11 cellular contexts compared by ENCODE assay signal in the genomic region with DNA sequence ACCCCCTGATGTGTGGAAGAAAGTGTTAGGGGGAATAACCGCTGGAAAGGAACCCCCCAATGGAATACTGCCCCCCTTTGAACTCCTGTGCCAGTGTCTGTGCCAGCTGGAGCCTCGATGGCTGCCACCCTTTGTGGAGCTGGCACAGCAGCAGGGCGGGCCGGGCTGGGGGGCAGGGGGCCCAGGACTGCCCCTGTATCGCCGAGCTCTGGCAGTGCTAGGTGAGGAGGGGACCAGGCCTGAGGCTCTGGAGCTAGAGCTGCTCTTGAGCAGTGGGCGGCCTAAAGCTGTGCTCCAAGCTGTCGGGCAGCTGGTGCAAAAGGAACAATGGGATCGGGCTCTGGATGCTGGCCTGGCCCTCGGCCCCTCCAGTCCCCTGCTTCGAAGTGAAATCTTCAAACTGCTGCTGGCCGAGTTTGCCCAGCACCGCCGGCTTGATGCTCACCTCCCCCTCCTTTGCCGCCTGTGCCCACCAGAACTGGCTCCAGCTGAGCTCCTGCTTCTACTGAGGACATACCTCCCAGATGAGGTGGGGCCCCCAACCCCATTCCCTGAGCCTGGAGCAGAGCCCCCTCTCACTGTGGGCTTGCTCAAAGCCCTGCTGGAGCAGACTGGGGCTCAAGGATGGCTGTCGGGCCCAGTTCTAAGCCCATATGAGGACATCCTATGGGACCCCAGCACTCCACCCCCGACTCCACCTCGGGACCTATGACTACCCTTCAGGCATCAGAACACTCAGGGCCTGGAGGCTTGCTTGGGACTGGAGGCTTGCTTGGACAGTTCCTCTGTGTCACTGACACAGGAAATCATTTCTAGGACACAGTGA. TPM values are rescaled to one million over a fixed set of nuclear protein-coding genes. Genes with fewer than 3 reads are reported as not detected.
A peak's percentile ranks its signal among the peaks of the same experiment; 100 is the strongest.
DNase-seq lines count a peak whose midpoint lies in the region; ATAC-seq and TF ChIP-seq lines count a peak whose summit lies in the region.
"Had no signal": no experiment of that assay in that cellular context is flagged by ENCODE, and none has a peak within 500 bp of the region (broad histone marks: within the 10 kb centered on the region; RNA-seq: fewer than 3 reads in every experiment).

No MANE protein-coding gene starts in this region.

- ATAC-seq in natural killer cell (no peak), HG02642 (IDR thresholded peaks at IDR 0.05; ENCODE audit: poor library complexity, unreplicated experiment) (no peak), left ventricle myocardium superior (no peak)
- no peak for ATAC-seq in natural killer cell treated with Interleukin-12 subunit alpha and Interleukin-12 subunit beta and Interleukin-15 and Interleukin-18, amount 100 ng/mL, for 72 hours

- DNase-seq in natural killer cell (no peak), kidney glomerular epithelial cell (lab: John Stamatoyannopoulos, UW) (no peak), left ventricle myocardium superior (no peak)
- DNase-seq in natural killer cell treated with Interleukin-12 subunit alpha and Interleukin-12 subunit beta and Interleukin-15 and Interleukin-18, amount 100 ng/mL, for 72 hours (ENCODE audit: low spot score): no peak
- no peak for DNase-seq in activated T-helper 2 cell treated with anti-CD3 and anti-CD28 coated beads, Interferon-gamma antibody, Interleukin-2, Interleukin-4, amounts not matched to agents 10 μg/mL and 5 μg/mL and 100 μg/mL, durations not matched to agents 14 hours and 24 hours and 36 hours (ENCODE audit: low spot score)
- DNase-seq in effector CD4-positive, alpha-beta T cell: no peak
- DNase-seq: NCI-H1694 treated with DMSO at 0.1 percent for 48 hours had no signal

- no peak overlapping the region for H3K9ac ChIP-seq in mucosa of rectum (ENCODE audit: low read depth in 1 of 2, low read length in 2 of 2)

- intact Hi-C loops in natural killer cell (cut with micrococcal nuclease) (no loop called here), left ventricle myocardium superior (cut with micrococcal nuclease) (no loop called here)
- intact Hi-C loops in activated T-helper 2 cell treated with anti-CD3 and anti-CD28 coated beads, Interferon-gamma antibody, Interleukin-2, Interleukin-4, amounts not matched to agents 10 μg/mL and 5 μg/mL and 100 μg/mL, durations not matched to agents 14 hours and 24 hours and 36 hours (cut with micrococcal nuclease): loop anchor here (5.0 kb wide), 1 partner anchor 250 kb away; a partner anchor contains a TSS

- no peaks in the 10 kb centered on the region for H3K27me3 ChIP-seq in mucosa of rectum (ENCODE audit: control insufficient read depth in 2 of 2, insufficient read depth in 2 of 2, low read length in 2 of 2)
- H3K27me3 ChIP-seq: esophagus muscularis mucosa, spleen had no signal

- H3K4me1 Mint-ChIP-seq in natural killer cell: peaks cover 21 to 33% of the 10 kb centered on the region in 2 donors
- H3K4me1 Mint-ChIP-seq in natural killer cell treated with Interleukin-12 subunit alpha and Interleukin-12 subunit beta and Interleukin-15 and Interleukin-18, amount 100 ng/mL, for 72 hours (ENCODE audit: low read depth in 2 of 2): peaks cover 16 to 28% of the 10 kb centered on the region in 2 donors
- H3K4me1 Mint-ChIP-seq in activated T-helper 2 cell treated with anti-CD3 and anti-CD28 coated beads, Interferon-gamma antibody, Interleukin-2, Interleukin-4, amounts not matched to agents 10 μg/mL and 5 μg/mL and 100 μg/mL, durations not matched to agents 14 hours and 24 hours and 36 hours (ENCODE audit: low read depth): peaks cover 21% of the 10 kb centered on the region

- H3K27ac Mint-ChIP-seq in natural killer cell: peak overlapping the region in 1 of 2 donors; percentile 38
- H3K27ac Mint-ChIP-seq in natural killer cell treated with Interleukin-12 subunit alpha and Interleukin-12 subunit beta and Interleukin-15 and Interleukin-18, amount 100 ng/mL, for 72 hours: peak overlapping the region in 1 of 2 donors; percentile 67
- H3K27ac Mint-ChIP-seq in activated T-helper 2 cell treated with anti-CD3 and anti-CD28 coated beads, Interferon-gamma antibody, Interleukin-2, Interleukin-4, amounts not matched to agents 10 μg/mL and 5 μg/mL and 100 μg/mL, durations not matched to agents 14 hours and 24 hours and 36 hours: no peak overlapping the region

- peak overlapping the region; percentile 81 to 85 for H3K4me3 ChIP-seq in mucosa of rectum (ENCODE audit: low read length in 2 of 2)

- no peak for TF ChIP-seq CTCF in natural killer cell (IDR thresholded peaks at IDR 0.05)

- peaks cover 7% of the 10 kb centered on the region in 2 donors for H3K36me3 ChIP-seq in mucosa of rectum (ENCODE audit: control insufficient read depth in 2 of 2, insufficient read depth in 2 of 2, low read length in 2 of 2)

- no peak overlapping the region for H3K27ac ChIP-seq in mucosa of rectum (ENCODE audit: low read depth in 2 of 2, low read length in 2 of 2)

- no peaks in the 10 kb centered on the region for H3K27me3 Mint-ChIP-seq in natural killer cell (ENCODE audit: low read depth in 2 of 2)
- H3K27me3 Mint-ChIP-seq in natural killer cell treated with Interleukin-12 subunit alpha and Interleukin-12 subunit beta and Interleukin-15 and Interleukin-18, amount 100 ng/mL, for 72 hours: no peaks in the 10 kb centered on the region
- no peaks in the 10 kb centered on the region for H3K27me3 Mint-ChIP-seq in activated T-helper 2 cell treated with anti-CD3 and anti-CD28 coated beads, Interferon-gamma antibody, Interleukin-2, Interleukin-4, amounts not matched to agents 10 μg/mL and 5 μg/mL and 100 μg/mL, durations not matched to agents 14 hours and 24 hours and 36 hours (ENCODE audit: low read depth)

- no peaks in the 10 kb centered on the region for H3K9me3 ChIP-seq in mucosa of rectum (ENCODE audit: control insufficient read depth in 2 of 2, low read length in 2 of 2)
- H3K9me3 ChIP-seq: esophagus muscularis mucosa, spleen had no signal

- H3K9me3 Mint-ChIP-seq in natural killer cell: no peaks in the 10 kb centered on the region
- no peaks in the 10 kb centered on the region for H3K9me3 Mint-ChIP-seq in natural killer cell treated with Interleukin-12 subunit alpha and Interleukin-12 subunit beta and Interleukin-15 and Interleukin-18, amount 100 ng/mL, for 72 hours
- no peaks in the 10 kb centered on the region for H3K9me3 Mint-ChIP-seq in activated T-helper 2 cell treated with anti-CD3 and anti-CD28 coated beads, Interferon-gamma antibody, Interleukin-2, Interleukin-4, amounts not matched to agents 10 μg/mL and 5 μg/mL and 100 μg/mL, durations not matched to agents 14 hours and 24 hours and 36 hours

- H3K4me1 ChIP-seq in mucosa of rectum (ENCODE audit: control insufficient read depth in 2 of 2, insufficient read depth in 2 of 2, low read length in 2 of 2): peaks cover 17 to 18% of the 10 kb centered on the region in 2 donors

- no peaks in the 10 kb centered on the region for H3K36me3 Mint-ChIP-seq in natural killer cell
- no peaks in the 10 kb centered on the region for H3K36me3 Mint-ChIP-seq in natural killer cell treated with Interleukin-12 subunit alpha and Interleukin-12 subunit beta and Interleukin-15 and Interleukin-18, amount 100 ng/mL, for 72 hours
- H3K36me3 Mint-ChIP-seq in activated T-helper 2 cell treated with anti-CD3 and anti-CD28 coated beads, Interferon-gamma antibody, Interleukin-2, Interleukin-4, amounts not matched to agents 10 μg/mL and 5 μg/mL and 100 μg/mL, durations not matched to agents 14 hours and 24 hours and 36 hours (ENCODE audit: low read depth): peaks cover 9% of the 10 kb centered on the region

- peak overlapping the region; percentile 67 for H3K4me3 Mint-ChIP-seq in natural killer cell
- no peak overlapping the region for H3K4me3 Mint-ChIP-seq in natural killer cell treated with Interleukin-12 subunit alpha and Interleukin-12 subunit beta and Interleukin-15 and Interleukin-18, amount 100 ng/mL, for 72 hours
- H3K4me3 Mint-ChIP-seq in activated T-helper 2 cell treated with anti-CD3 and anti-CD28 coated beads, Interferon-gamma antibody, Interleukin-2, Interleukin-4, amounts not matched to agents 10 μg/mL and 5 μg/mL and 100 μg/mL, durations not matched to agents 14 hours and 24 hours and 36 hours (ENCODE audit: low read depth): peak overlapping the region; percentile 66

RNA-seq across cellular contexts. Expression of a gene that starts 2.2 kb away (rescaled TPM):
- total RNA-seq in natural killer cell: 10 to 100 TPM; 10.2 to 20.1 (median 18.5) TPM
- total RNA-seq in natural killer cell treated with Interleukin-12 subunit alpha and Interleukin-12 subunit beta and Interleukin-15 and Interleukin-18, amount 100 ng/mL, for 72 hours: 10 to 100 TPM; 25.0 to 28.6 TPM
- total RNA-seq in activated T-helper 2 cell treated with anti-CD3 and anti-CD28 coated beads, Interferon-gamma antibody, Interleukin-2, Interleukin-4, amounts not matched to agents 10 μg/mL and 5 μg/mL and 100 μg/mL, durations not matched to agents 14 hours and 24 hours and 36 hours: 25.4 and 25.5 TPM in 2 replicates
- 9.4 TPM for total RNA-seq in left ventricle myocardium superior

RNA-seq across cellular contexts. Expression of a gene that starts 11.3 kb away (rescaled TPM):
- total RNA-seq in natural killer cell (10 to 100 TPM; 29.9 to 38.9 (median 35.4) TPM), left ventricle myocardium superior (49.0 TPM)
- total RNA-seq in natural killer cell treated with Interleukin-12 subunit alpha and Interleukin-12 subunit beta and Interleukin-15 and Interleukin-18, amount 100 ng/mL, for 72 hours: 10 to 100 TPM; 36.5 to 39.3 TPM
- 19.1 and 25.5 TPM in 2 replicates for total RNA-seq in activated T-helper 2 cell treated with anti-CD3 and anti-CD28 coated beads, Interferon-gamma antibody, Interleukin-2, Interleukin-4, amounts not matched to agents 10 μg/mL and 5 μg/mL and 100 μg/mL, durations not matched to agents 14 hours and 24 hours and 36 hours

RNA-seq across cellular contexts. Expression of a gene that starts 52.9 kb away (rescaled TPM):
- total RNA-seq in natural killer cell (100 to 1,000 TPM; 103 to 109 (median 104) TPM), left ventricle myocardium superior (70.7 TPM)
- 10 to 100 TPM; 61.8 to 87.9 TPM for total RNA-seq in natural killer cell treated with Interleukin-12 subunit alpha and Interleukin-12 subunit beta and Interleukin-15 and Interleukin-18, amount 100 ng/mL, for 72 hours
- total RNA-seq in activated T-helper 2 cell treated with anti-CD3 and anti-CD28 coated beads, Interferon-gamma antibody, Interleukin-2, Interleukin-4, amounts not matched to agents 10 μg/mL and 5 μg/mL and 100 μg/mL, durations not matched to agents 14 hours and 24 hours and 36 hours: 71.8 and 74.8 TPM in 2 replicates
